Comparison of ENCODE assay signal across 13 cellular contexts in the genomic region with DNA sequence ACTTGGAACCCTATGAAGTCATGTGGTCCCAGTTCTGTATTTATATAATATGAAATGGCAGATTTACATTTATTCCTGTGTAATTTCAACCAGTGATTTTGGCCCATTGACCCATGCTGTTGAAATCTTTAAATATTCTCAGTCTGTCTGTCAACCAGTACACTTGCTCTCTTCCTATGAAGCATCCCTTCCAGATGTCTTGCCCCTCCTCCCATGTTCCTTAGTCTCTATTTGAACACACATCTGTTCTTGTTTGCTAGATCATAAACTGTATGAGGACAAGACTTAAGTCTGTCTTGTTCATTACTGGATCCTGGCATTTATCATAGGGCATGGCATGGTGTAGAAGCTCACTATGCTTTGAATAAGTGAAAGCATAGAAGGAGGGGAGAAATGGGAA. TPM values are rescaled to one million over a fixed set of nuclear protein-coding genes. Genes with fewer than 3 reads are reported as not detected.
DNase-seq lines count a peak whose midpoint lies in the region; ATAC-seq and TF ChIP-seq lines count a peak whose summit lies in the region.
"Had no signal": no experiment of that assay in that cellular context is flagged by ENCODE, and none has a peak within 500 bp of the region (broad histone marks: within the 10 kb centered on the region; RNA-seq: fewer than 3 reads in every experiment).

No MANE protein-coding gene starts in this region.

- peaks cover 55% of the 10 kb centered on the region for H3K4me1 Mint-ChIP-seq in chondrocyte (ENCODE audit: low read depth)
- H3K4me1 Mint-ChIP-seq in Caco-2 (ENCODE audit: low read depth, unreplicated experiment): no peaks in the 10 kb centered on the region
- H3K4me1 Mint-ChIP-seq: naive thymus-derived CD8-positive, alpha-beta T cell had no signal

- H3K4me1 ChIP-seq in heart right ventricle (peaks cover 11 to 78% (median 59%) of the 10 kb centered on the region in 9 donors), mesodermal cell (ENCODE audit: control insufficient read depth, insufficient read depth, low read length, poor library complexity, severe bottlenecking) (peaks cover 28% of the 10 kb centered on the region), upper lobe of right lung (peaks cover 16% of the 10 kb centered on the region), Caco-2 (no peaks in the 10 kb centered on the region)

- CTCF ChIA-PET in Caco-2 (lab: Charles Lee): no interaction called here

- TF ChIP-seq CTCF in heart right ventricle (IDR thresholded peaks at IDR 0.05): no peak
- TF ChIP-seq CTCF in chondrocyte (IDR thresholded peaks at IDR 0.05): no peak
- TF ChIP-seq CTCF in upper lobe of right lung (IDR thresholded peaks at IDR 0.05): no peak
- no peak for TF ChIP-seq CTCF in Caco-2 (IDR thresholded peaks at IDR 0.05; ENCODE audit: insufficient read depth in 1 of 2, low read depth in 1 of 2, low read length in 1 of 2, severe bottlenecking in 1 of 2, unreplicated experiment in 1 of 2)

- ATAC-seq in heart right ventricle (no peak), left ventricle myocardium superior (no peak), upper lobe of right lung (no peak)
- ATAC-seq: naive thymus-derived CD8-positive, alpha-beta T cell had no signal

- H3K27me3 ChIP-seq in heart right ventricle (no peaks in the 10 kb centered on the region), upper lobe of right lung (no peaks in the 10 kb centered on the region), Caco-2 (replicated peaks; ENCODE audit: control insufficient read depth, insufficient read depth, low read length) (no peaks in the 10 kb centered on the region)
- H3K27me3 ChIP-seq: MG63 had no signal

- no peak overlapping the region for H3K4me3 ChIP-seq in heart right ventricle
- H3K4me3 ChIP-seq in mesodermal cell (ENCODE audit: extremely low read depth, insufficient read depth, low read length, poor library complexity, severe bottlenecking): no peak overlapping the region
- H3K4me3 ChIP-seq in upper lobe of right lung: no peak overlapping the region
- H3K4me3 ChIP-seq in Caco-2 (ENCODE audit: low read depth, low read length): no peak overlapping the region
- H3K4me3 ChIP-seq: MG63 had no signal

- DNase-seq in heart right ventricle (no peak), left ventricle myocardium superior (no peak), chondrocyte (ENCODE audit: low spot score) (no peak), upper lobe of right lung (no peak), COLO829 (ENCODE audit: low spot score) (no peak), Caco-2 (no peak), SIG-M5 (lab: John Stamatoyannopoulos, UW) (no peak)
- DNase-seq: activated CD4-positive, alpha-beta T cell treated with anti-CD3 and anti-CD28 coated beads, Interleukin-2, amount 10 ng/mL, durations not matched to agents 24 days and 14 days; activated T-cell treated with anti-CD3 and anti-CD28 coated beads, Interleukin-2, amount 50 U/mL, for 48 hours; naive thymus-derived CD8-positive, alpha-beta T cell had no signal

- H3K4me3 Mint-ChIP-seq in chondrocyte (ENCODE audit: unreplicated experiment) (no peak overlapping the region), Caco-2 (ENCODE audit: unreplicated experiment) (no peak overlapping the region)
- H3K4me3 Mint-ChIP-seq: activated CD4-positive, alpha-beta T cell treated with anti-CD3 and anti-CD28 coated beads, Interleukin-2, amount 10 ng/mL, durations not matched to agents 24 days and 14 days; naive thymus-derived CD8-positive, alpha-beta T cell; T-helper 1 cell treated with Interleukin-12 subunit alpha and Interleukin-12 subunit beta and Interleukin-4 antibody, amounts not matched to agents 30 μg/mL and 1 μg/mL, for 36 hours had no signal

- peaks cover 7% of the 10 kb centered on the region for H3K36me3 Mint-ChIP-seq in chondrocyte (ENCODE audit: low read depth)
- H3K36me3 Mint-ChIP-seq in Caco-2 (ENCODE audit: insufficient read depth, unreplicated experiment): no peaks in the 10 kb centered on the region
- H3K36me3 Mint-ChIP-seq: naive thymus-derived CD8-positive, alpha-beta T cell had no signal

- H3K27me3 Mint-ChIP-seq in chondrocyte (ENCODE audit: low read depth): no peaks in the 10 kb centered on the region
- no peaks in the 10 kb centered on the region for H3K27me3 Mint-ChIP-seq in Caco-2 (ENCODE audit: insufficient read depth, unreplicated experiment)
- H3K27me3 Mint-ChIP-seq: activated CD4-positive, alpha-beta T cell treated with anti-CD3 and anti-CD28 coated beads, Interleukin-2, amount 10 ng/mL, durations not matched to agents 24 days and 14 days had no signal

- peak overlapping the region in 8 of 10 donors; percentile 69 to 88 (median 76) for H3K27ac ChIP-seq in heart right ventricle
- H3K27ac ChIP-seq in mesodermal cell (ENCODE audit: low read depth, low read length, severe bottlenecking): peak overlapping the region; percentile 30
- peak overlapping the region; percentile 27 for H3K27ac ChIP-seq in upper lobe of right lung

- no TSS peak for BruUV-seq in Caco-2 (replicated peaks; lab: Mats Ljungman, UMichigan)

- H3K9me3 ChIP-seq in heart right ventricle (no peaks in the 10 kb centered on the region), mesodermal cell (ENCODE audit: control insufficient read depth, low read length) (no peaks in the 10 kb centered on the region), upper lobe of right lung (no peaks in the 10 kb centered on the region), Caco-2 (no peaks in the 10 kb centered on the region)

- intact Hi-C loops in heart right ventricle (cut with DNase I) (no loop called here), left ventricle myocardium superior (cut with micrococcal nuclease) (no loop called here), upper lobe of right lung (cut with DNase I) (no loop called here), Caco-2 (cut with micrococcal nuclease; ENCODE audit: unreplicated experiment) (no loop called here)

- POLR2A ChIA-PET in Caco-2 (lab: Charles Lee): no interaction called here

- H3K27ac Mint-ChIP-seq in chondrocyte (ENCODE audit: unreplicated experiment) (peak overlapping the region; percentile 98), Caco-2 (ENCODE audit: unreplicated experiment) (no peak overlapping the region)
- H3K27ac Mint-ChIP-seq: activated CD4-positive, alpha-beta T cell treated with anti-CD3 and anti-CD28 coated beads, Interleukin-2, amount 10 ng/mL, durations not matched to agents 24 days and 14 days; naive thymus-derived CD8-positive, alpha-beta T cell; T-helper 1 cell treated with Interleukin-12 subunit alpha and Interleukin-12 subunit beta and Interleukin-4 antibody, amounts not matched to agents 30 μg/mL and 1 μg/mL, for 36 hours had no signal

- H3K9me3 Mint-ChIP-seq in chondrocyte (ENCODE audit: low read depth): no peaks in the 10 kb centered on the region
- H3K9me3 Mint-ChIP-seq in Caco-2 (ENCODE audit: unreplicated experiment): peaks cover 8% of the 10 kb centered on the region
- H3K9me3 Mint-ChIP-seq: activated CD4-positive, alpha-beta T cell treated with anti-CD3 and anti-CD28 coated beads, Interleukin-2, amount 10 ng/mL, durations not matched to agents 24 days and 14 days; naive thymus-derived CD8-positive, alpha-beta T cell; T-helper 1 cell treated with Interleukin-12 subunit alpha and Interleukin-12 subunit beta and Interleukin-4 antibody, amounts not matched to agents 30 μg/mL and 1 μg/mL, for 36 hours had no signal

- H3K36me3 ChIP-seq in heart right ventricle (no peaks in the 10 kb centered on the region), mesodermal cell (ENCODE audit: control insufficient read depth, insufficient read depth, low read length) (no peaks in the 10 kb centered on the region), upper lobe of right lung (no peaks in the 10 kb centered on the region), Caco-2 (ENCODE audit: control insufficient read depth, insufficient read depth, low read length) (no peaks in the 10 kb centered on the region)

RNA-seq across cellular contexts. Expression of gene STARD13, which starts 35.0 kb away (rescaled TPM):
- total RNA-seq in heart right ventricle: 10 to 100 TPM; 18.2 to 38.3 (median 28.5) TPM
- 10 to 100 TPM in 1 of 2 donors, 1 to 10 TPM in 1; 7.1 to 15.2 TPM for polyA plus RNA-seq in heart right ventricle
- total RNA-seq in left ventricle myocardium superior: 41.1 TPM
- total RNA-seq in chondrocyte: 37.6 to 57.8 TPM (median 41.0 TPM) in 3 replicates
- polyA plus RNA-seq in mesodermal cell (2013, experiment 1 of 2): 7.7 TPM
- 7.5 TPM for polyA plus RNA-seq in mesodermal cell (2013, experiment 2 of 2)
- 60.4 TPM for total RNA-seq in upper lobe of right lung
- total RNA-seq in Caco-2 (2022): 9.1 and 12.9 TPM in 2 replicates
- total RNA-seq: naive thymus-derived CD8-positive, alpha-beta T cell had no signal
- polyA plus RNA-seq: naive thymus-derived CD8-positive, alpha-beta T cell had no signal
